8 cellular contexts compared by ENCODE assay signal in the genomic region with DNA sequence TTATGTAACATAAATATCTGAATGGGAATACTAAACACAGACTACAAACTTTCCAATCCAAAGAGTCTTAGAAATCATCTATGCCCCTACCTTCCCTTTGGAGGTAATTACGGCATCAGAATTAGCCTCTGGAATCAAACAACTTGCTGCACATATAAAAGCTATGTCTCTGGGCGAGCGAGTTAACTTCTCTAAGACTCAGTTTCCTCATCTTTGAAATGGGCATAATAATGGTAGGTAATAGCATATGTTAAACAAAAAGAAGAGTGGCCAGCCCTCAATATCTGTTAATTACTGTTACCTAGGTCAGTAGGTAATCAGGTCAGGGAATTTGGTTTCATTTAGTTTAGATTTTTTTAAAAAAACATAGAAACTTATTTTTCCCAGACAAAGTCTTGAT.
"Had no signal": no experiment of that assay in that cellular context is flagged by ENCODE, and none has a peak within 500 bp of the region (broad histone marks: within the 10 kb centered on the region; RNA-seq: fewer than 3 reads in every experiment).

No MANE protein-coding gene starts in this region.

- DNase-seq: GDM1, GF-D8 had no signal

- ATAC-seq: GM12878 had no signal

- H3K4me3 ChIP-seq: GM12878 had no signal

- FAIRE-seq: G401.6, GM12878, GM12891, GM12892, GM18507, GM19239 had no signal
